In genomic region chr6:159501558-159501957, GRCh38 we compare ENCODE assay signal across 2 cellular contexts.
TF ChIP-seq lines count a peak whose summit lies in the region.

No MANE protein-coding gene starts in this region.

TF ChIP-seq in A549, 52 proteins besides CTCF, POLR2A, EP300 and RAD21:
- peak; percentile 31 for TF ChIP-seq MAFK (IDR thresholded peaks at IDR 0.05; ENCODE audit: partially characterized antibody)
- TF ChIP-seq NFE2L2 (conservative IDR thresholded peaks at IDR 0.05; ENCODE audit: low read length): no peak
- no peak for TF ChIP-seq KDM1A (IDR thresholded peaks at IDR 0.05; ENCODE audit: low read depth)
- no peak for TF ChIP-seq FOSL2 (IDR thresholded peaks at IDR 0.05)
- TF ChIP-seq FOSL2 (CRISPR knock-in tag; IDR thresholded peaks at IDR 0.05): no peak

TF ChIP-seq in IMR-90, 13 proteins besides CTCF, POLR2A, EP300 and RAD21:
- no peak for TF ChIP-seq MAZ (IDR thresholded peaks at IDR 0.05; ENCODE audit: borderline replicate concordance, low read depth, low read length)
- TF ChIP-seq MAFK (IDR thresholded peaks at IDR 0.05; ENCODE audit: low read depth, low read length): 0 out of 2 replicates have a peak, but pooled peaks have one; percentile 26
TF ChIP-seq in IMR-90: peak in this region for 1.
